Comparison of ENCODE assay signal across 19 cellular contexts in the genomic region with DNA sequence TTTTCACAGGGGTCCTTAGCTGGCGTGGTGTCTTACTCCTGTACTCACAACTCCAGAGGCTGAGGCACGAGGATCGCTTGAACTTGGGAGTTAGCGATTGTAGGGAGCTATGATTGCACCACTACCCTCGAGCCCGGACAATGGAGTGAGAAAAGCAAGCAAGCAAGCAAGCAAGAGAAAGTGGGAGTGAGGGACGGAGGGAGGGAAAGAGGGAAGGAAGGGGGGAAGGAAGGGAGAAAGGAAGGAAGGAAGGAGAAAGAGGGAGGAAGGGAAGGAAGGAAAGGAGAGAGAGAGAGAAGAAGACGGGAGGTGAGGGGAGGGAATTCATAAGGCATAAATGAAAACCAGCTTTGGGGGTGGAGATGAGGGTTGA.
DNase-seq lines count a peak whose midpoint lies in the region; FAIRE-seq and TF ChIP-seq lines count a peak whose summit lies in the region.
"Had no signal": no experiment of that assay in that cellular context is flagged by ENCODE, and none has a peak within 500 bp of the region (broad histone marks: within the 10 kb centered on the region; RNA-seq: fewer than 3 reads in every experiment).

No MANE protein-coding gene starts in this region.

- H3K9me1 ChIP-seq in keratinocyte (ENCODE audit: control insufficient read depth, extremely low read depth, insufficient read depth, low read length), result no peaks in the 10 kb centered on the region

- H3K27ac Mint-ChIP-seq in HFFc6, result no peak overlapping the region
- H3K27ac Mint-ChIP-seq: dendritic cell treated with granulocyte-macrophage colony-stimulating factor and Interleukin-4, amounts not matched to agents 40 ng/mL and 50 ng/mL, for 4 days; mesothelial cell of epicardium; T-cell had no signal

- TF ChIP-seq CTCF in HFFc6 (IDR thresholded peaks at IDR 0.05) (no peak), keratinocyte (optimal IDR thresholded peaks at IDR 0.05 in 1 of 3, IDR thresholded peaks at IDR 0.05 in 1 of 3, conservative IDR thresholded peaks at IDR 0.05 in 1 of 3; ENCODE audit: extremely low read depth in 1 of 3, insufficient read depth in 2 of 3, low read length in 3 of 3) (no peak)

- H3K9me3 ChIP-seq in keratinocyte (ENCODE audit: control insufficient read depth, low read depth, low read length), result no peaks in the 10 kb centered on the region
- H3K9me3 ChIP-seq: testis had no signal

- peak overlapping the region; percentile 84 for H3K4me3 Mint-ChIP-seq in HFFc6
- H3K4me3 Mint-ChIP-seq: dendritic cell treated with granulocyte-macrophage colony-stimulating factor and Interleukin-4, amounts not matched to agents 40 ng/mL and 50 ng/mL, for 4 days; mesothelial cell of epicardium; T-cell had no signal

- dilution Hi-C loops in keratinocyte (cut with MboI; ENCODE audit: extremely low pct_ligation_motif_present, low sequenced_read_pairs), result no loop called here

- DNase-seq in NCI-H524 (lab: John Stamatoyannopoulos, UW) (peak; percentile 32 to 53), NCI-H524 treated with DMSO at 0.1 percent for 48 hours (lab: John Stamatoyannopoulos, UW) (no peak), HFFc6 (no peak), RKO (ENCODE audit: low spot score) (peak; percentile 61), keratinocyte (ENCODE audit: low read depth, low spot score) (no peak), UCSD-AML1 (lab: John Stamatoyannopoulos, UW; ENCODE audit: unreplicated experiment) (no peak), kidney tubule cell (ENCODE audit: low spot score) (no peak)
- DNase-seq in activated CD4-positive, alpha-beta T cell treated with anti-CD3 and anti-CD28 coated beads, Interleukin-2, amount 50 U/mL, for 4 hours, result no peak
- DNase-seq: 8988T; activated CD4-positive, alpha-beta T cell treated with anti-CD3 and anti-CD28 coated beads for 4 hours; anterior cingulate cortex; NCI-H2029 treated with DMSO at 0.1 percent for 48 hours; occipital lobe; stimulated activated CD4-positive, alpha-beta T cell treated with anti-CD3 and anti-CD28 coated beads, Interleukin-12 subunit alpha, Interleukin-12 subunit beta, amount 100 ng/mL, for 4 hours; T-cell; testis had no signal

- H3K79me2 ChIP-seq in keratinocyte (ENCODE audit: control insufficient read depth, insufficient read depth, low read length), result no peaks in the 10 kb centered on the region

- H3K4me1 Mint-ChIP-seq in HFFc6 (ENCODE audit: low read depth), result peaks cover 18% of the 10 kb centered on the region

- H3K27me3 ChIP-seq in keratinocyte (ENCODE audit: control insufficient read depth, extremely low read depth, insufficient read depth, low read length), result no peaks in the 10 kb centered on the region
- H3K27me3 ChIP-seq: testis had no signal

- H2AFZ ChIP-seq in keratinocyte (ENCODE audit: control insufficient read depth, low read length), result no peak overlapping the region

- peaks cover 16% of the 10 kb centered on the region for H3K27me3 Mint-ChIP-seq in HFFc6 (ENCODE audit: insufficient read depth)

- H3K4me2 ChIP-seq in keratinocyte (ENCODE audit: control insufficient read depth, extremely low read depth, insufficient read depth, low read depth, low read length), result peak overlapping the region; percentile 69

- no peaks in the 10 kb centered on the region for H3K36me3 Mint-ChIP-seq in HFFc6 (ENCODE audit: low read depth)
- H3K36me3 Mint-ChIP-seq: mesothelial cell of epicardium, T-cell had no signal

- H4K20me1 ChIP-seq in keratinocyte (ENCODE audit: control insufficient read depth, extremely low read depth, insufficient read depth, low read length), result no peaks in the 10 kb centered on the region

- H3K4me1 ChIP-seq in keratinocyte (ENCODE audit: control insufficient read depth, extremely low read depth, insufficient read depth, low read length), result peaks cover 5% of the 10 kb centered on the region
- H3K4me1 ChIP-seq: testis had no signal

- H3K4me3 ChIP-seq in keratinocyte (ENCODE audit: control insufficient read depth in 2 of 3, extremely low read depth in 1 of 3, insufficient read depth in 2 of 3, low read depth in 1 of 3, low read length in 3 of 3), result peak overlapping the region in 2 of 3 experiments; percentile 18 to 47
- H3K4me3 ChIP-seq: testis had no signal

- no peak overlapping the region for H3K9ac ChIP-seq in keratinocyte (ENCODE audit: control insufficient read depth, extremely low read depth, insufficient read depth, low read length)

- no peaks in the 10 kb centered on the region for H3K9me3 Mint-ChIP-seq in HFFc6
- H3K9me3 Mint-ChIP-seq: dendritic cell treated with granulocyte-macrophage colony-stimulating factor and Interleukin-4, amounts not matched to agents 40 ng/mL and 50 ng/mL, for 4 days; mesothelial cell of epicardium had no signal

- H3K36me3 ChIP-seq in keratinocyte (ENCODE audit: control insufficient read depth in 2 of 2, extremely low read depth in 1 of 2, insufficient read depth in 2 of 2, low read length in 2 of 2), result no peaks in the 10 kb centered on the region

- no peak for FAIRE-seq in keratinocyte (lab: Jason Lieb, UNC)
- FAIRE-seq: D721Med had no signal

- H3K27ac ChIP-seq in keratinocyte (ENCODE audit: control insufficient read depth, insufficient read depth, low read length), result no peak overlapping the region
- H3K27ac ChIP-seq: testis had no signal

Comparison
In these comparisons a context has a peak if more than half of its experiments do, and no peak if none do; other contexts are left out.
1. DNase-seq: peak in NCI-H524 (2 of 2) and RKO (single experiment); none in NCI-H524 treated with DMSO at 0.1 percent for 48 hours (single experiment), HFFc6 (single experiment), keratinocyte (single experiment), UCSD-AML1 (single experiment), kidney tubule cell (single experiment) and activated CD4-positive, alpha-beta T cell treated with anti-CD3 and anti-CD28 coated beads, Interleukin-2, amount 50 U/mL, for 4 hours (0 of 2).